In the genomic region with DNA sequence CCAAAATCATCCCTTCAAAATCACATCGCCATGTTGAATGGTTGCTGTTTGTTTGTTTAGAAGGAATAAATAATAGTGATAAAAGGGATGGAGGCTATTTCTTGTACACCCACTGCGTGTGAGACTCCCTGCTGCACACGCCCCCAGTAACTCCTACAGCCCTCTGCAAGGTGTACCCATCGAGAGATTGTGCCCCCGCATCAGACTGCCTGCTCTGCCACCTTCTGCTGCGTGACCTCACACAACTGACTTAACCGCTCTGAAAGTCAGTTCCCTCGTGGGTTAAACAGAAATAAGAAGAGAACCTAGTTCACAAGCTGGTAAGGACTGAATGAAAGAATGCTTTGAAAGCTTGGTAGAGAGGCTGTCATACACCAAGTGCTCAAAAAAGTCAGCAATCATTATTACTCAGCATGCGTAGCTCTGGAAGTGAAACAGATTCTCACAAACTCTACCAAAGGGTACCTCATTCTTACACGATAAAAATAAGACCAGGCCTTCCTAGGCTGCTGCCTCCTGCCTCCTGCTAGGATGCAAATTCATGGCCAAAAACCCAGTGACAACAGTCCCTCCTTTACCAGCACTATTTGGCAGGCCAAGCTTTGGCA, we compare ENCODE assay signal across 9 cellular contexts.
A peak's percentile ranks its signal among the peaks of the same experiment; 100 is the strongest.
DNase-seq lines count a peak whose midpoint lies in the region; ATAC-seq and TF ChIP-seq lines count a peak whose summit lies in the region.
"Had no signal": no experiment of that assay in that cellular context is flagged by ENCODE, and none has a peak within 500 bp of the region (broad histone marks: within the 10 kb centered on the region; RNA-seq: fewer than 3 reads in every experiment).

No MANE protein-coding gene starts in this region.

- peaks cover 12% of the 10 kb centered on the region for H3K4me1 ChIP-seq in BLaER1
- no peaks in the 10 kb centered on the region for H3K4me1 ChIP-seq in foreskin keratinocyte

- no peaks in the 10 kb centered on the region for H4K20me1 ChIP-seq in BLaER1

- no peak overlapping the region for H3K27ac Mint-ChIP-seq in endothelial cell (ENCODE audit: unreplicated experiment)
- no peak overlapping the region for H3K27ac Mint-ChIP-seq in activated T-helper 1 cell treated with anti-CD3 and anti-CD28 coated beads, Interleukin-12 subunit alpha, Interleukin-12 subunit beta, Interleukin-2, Interleukin-4 antibody, amounts not matched to agents 30 ng/mL and 10 ng/mL and 1 ng/mL, durations not matched to agents 14 hours and 24 hours and 36 hours

- peaks cover 6% of the 10 kb centered on the region for H3K27me3 Mint-ChIP-seq in endothelial cell (ENCODE audit: unreplicated experiment)
- peaks cover 3% of the 10 kb centered on the region for H3K27me3 Mint-ChIP-seq in activated T-helper 1 cell treated with anti-CD3 and anti-CD28 coated beads, Interleukin-12 subunit alpha, Interleukin-12 subunit beta, Interleukin-2, Interleukin-4 antibody, amounts not matched to agents 30 ng/mL and 10 ng/mL and 1 ng/mL, durations not matched to agents 14 hours and 24 hours and 36 hours (ENCODE audit: insufficient read depth)

- H3K27me3 ChIP-seq in BLaER1 (no peaks in the 10 kb centered on the region), foreskin keratinocyte (peaks cover 3% of the 10 kb centered on the region)

- H3K9me3 ChIP-seq in BLaER1: no peaks in the 10 kb centered on the region

- no peak for TF ChIP-seq CTCF in foreskin keratinocyte (conservative IDR thresholded peaks at IDR 0.05)
- TF ChIP-seq CTCF in endothelial cell (IDR thresholded peaks at IDR 0.05; ENCODE audit: unreplicated experiment): no peak

- no peak overlapping the region for H3K4me3 ChIP-seq in BLaER1

- H3K4me1 Mint-ChIP-seq in endothelial cell (ENCODE audit: unreplicated experiment): peaks cover 13% of the 10 kb centered on the region
- no peaks in the 10 kb centered on the region for H3K4me1 Mint-ChIP-seq in activated T-helper 1 cell treated with anti-CD3 and anti-CD28 coated beads, Interleukin-12 subunit alpha, Interleukin-12 subunit beta, Interleukin-2, Interleukin-4 antibody, amounts not matched to agents 30 ng/mL and 10 ng/mL and 1 ng/mL, durations not matched to agents 14 hours and 24 hours and 36 hours (ENCODE audit: low read depth)

- ATAC-seq in GM21423 (IDR thresholded peaks at IDR 0.05; ENCODE audit: unreplicated experiment) (peak; percentile 54), HG03558 (IDR thresholded peaks at IDR 0.05; ENCODE audit: extremely low read depth, unreplicated experiment) (peak; percentile 54), foreskin keratinocyte (peak; percentile 5)

- H3K36me3 Mint-ChIP-seq in endothelial cell (ENCODE audit: low read depth, unreplicated experiment): no peaks in the 10 kb centered on the region
- no peaks in the 10 kb centered on the region for H3K36me3 Mint-ChIP-seq in activated T-helper 1 cell treated with anti-CD3 and anti-CD28 coated beads, Interleukin-12 subunit alpha, Interleukin-12 subunit beta, Interleukin-2, Interleukin-4 antibody, amounts not matched to agents 30 ng/mL and 10 ng/mL and 1 ng/mL, durations not matched to agents 14 hours and 24 hours and 36 hours (ENCODE audit: low read depth)

- H3K9ac ChIP-seq in BLaER1: no peak overlapping the region
- H3K9ac ChIP-seq: parathyroid adenoma had no signal

- no peaks in the 10 kb centered on the region for H3K36me3 ChIP-seq in BLaER1

- H3K4me3 Mint-ChIP-seq in endothelial cell (ENCODE audit: unreplicated experiment): no peak overlapping the region
- no peak overlapping the region for H3K4me3 Mint-ChIP-seq in activated T-helper 1 cell treated with anti-CD3 and anti-CD28 coated beads, Interleukin-12 subunit alpha, Interleukin-12 subunit beta, Interleukin-2, Interleukin-4 antibody, amounts not matched to agents 30 ng/mL and 10 ng/mL and 1 ng/mL, durations not matched to agents 14 hours and 24 hours and 36 hours

- intact Hi-C loops in activated T-helper 1 cell treated with anti-CD3 and anti-CD28 coated beads, Interleukin-12 subunit alpha, Interleukin-12 subunit beta, Interleukin-2, Interleukin-4 antibody, amounts not matched to agents 30 ng/mL and 10 ng/mL and 1 ng/mL, durations not matched to agents 14 hours and 24 hours and 36 hours (cut with micrococcal nuclease): no loop called here

- no peaks in the 10 kb centered on the region for H3K9me3 Mint-ChIP-seq in endothelial cell (ENCODE audit: unreplicated experiment)
- H3K9me3 Mint-ChIP-seq in activated T-helper 1 cell treated with anti-CD3 and anti-CD28 coated beads, Interleukin-12 subunit alpha, Interleukin-12 subunit beta, Interleukin-2, Interleukin-4 antibody, amounts not matched to agents 30 ng/mL and 10 ng/mL and 1 ng/mL, durations not matched to agents 14 hours and 24 hours and 36 hours: no peaks in the 10 kb centered on the region

- DNase-seq in foreskin keratinocyte (no peak), SKM-1 treated with dmso at 0.1 percent for 144 hours (lab: John Stamatoyannopoulos, UW; ENCODE audit: unreplicated experiment) (no peak), endothelial cell (ENCODE audit: low spot score) (no peak), HT-29 (ENCODE audit: low spot score) (no peak)
- DNase-seq in activated T-helper 1 cell treated with anti-CD3 and anti-CD28 coated beads, Interleukin-12 subunit alpha, Interleukin-12 subunit beta, Interleukin-2, Interleukin-4 antibody, amounts not matched to agents 30 ng/mL and 10 ng/mL and 1 ng/mL, durations not matched to agents 14 hours and 24 hours and 36 hours (ENCODE audit: low spot score): no peak

- H3K27ac ChIP-seq in BLaER1: no peak overlapping the region
- H3K27ac ChIP-seq in foreskin keratinocyte: no peak overlapping the region

- H3K4me2 ChIP-seq in BLaER1: peak overlapping the region; percentile 42; the same call in 1 of the 2 replicates
